ENCODE assay signal across 9 cellular contexts in the genomic region with DNA sequence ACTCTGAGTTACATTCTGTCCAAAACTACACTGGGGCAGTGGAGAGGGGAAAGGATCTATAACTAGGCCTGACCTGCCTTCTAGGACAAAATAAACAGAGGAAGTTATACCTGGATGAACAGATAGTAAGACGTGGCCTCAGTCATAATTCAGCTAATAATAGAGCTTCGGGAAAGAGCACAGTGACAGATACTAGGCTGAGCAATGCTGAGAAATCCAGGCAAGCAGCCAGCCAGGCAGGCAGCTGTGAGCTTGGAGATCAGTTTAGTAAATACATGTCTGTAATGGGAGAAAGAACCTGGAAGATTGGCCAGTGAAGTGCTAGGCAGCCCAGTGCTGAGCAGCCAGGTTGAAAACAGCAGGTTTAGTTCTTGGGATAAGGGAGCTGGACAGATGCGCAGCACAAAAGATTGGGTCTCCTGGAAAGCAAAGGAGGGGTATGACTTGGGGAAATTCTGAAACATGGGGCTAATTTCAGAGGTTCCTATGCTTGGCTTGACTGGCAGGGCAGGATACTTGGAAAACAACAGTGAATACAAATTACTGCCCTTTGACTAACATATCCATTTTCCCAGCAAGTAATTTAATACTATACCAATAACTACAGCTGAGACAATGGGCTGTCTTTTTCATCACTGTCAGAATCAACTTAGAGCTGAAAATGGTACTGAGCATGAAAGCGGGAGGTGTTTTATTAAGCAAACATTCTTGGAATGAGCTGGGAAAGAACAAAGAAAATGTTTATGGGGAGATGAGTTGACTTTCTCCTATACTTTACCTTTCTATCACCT.
DNase-seq lines count a peak whose midpoint lies in the region; ATAC-seq and TF ChIP-seq lines count a peak whose summit lies in the region.
"Had no signal": no experiment of that assay in that cellular context is flagged by ENCODE, and none has a peak within 500 bp of the region (broad histone marks: within the 10 kb centered on the region; RNA-seq: fewer than 3 reads in every experiment).

No MANE protein-coding gene starts in this region.

- peak overlapping the region; percentile 73 for H3K27ac ChIP-seq in C4-2B
- H3K27ac ChIP-seq in cingulate gyrus (ENCODE audit: low read depth, low read length), result peak overlapping the region; percentile 62
- peak overlapping the region; percentile 67 for H3K27ac ChIP-seq in muscle layer of colon (ENCODE audit: low read depth, low read length)
- H3K27ac ChIP-seq in OCI-LY7 (ENCODE audit: low read depth, low read length, poor library complexity, severe bottlenecking), result no peak overlapping the region

- H3K4me3 ChIP-seq in muscle layer of colon (ENCODE audit: low read depth in 1 of 2, low read length in 2 of 2), result no peak overlapping the region
- no peak overlapping the region for H3K4me3 ChIP-seq in OCI-LY7 (ENCODE audit: low read depth, low read length, poor library complexity, severe bottlenecking)

- no peak overlapping the region for H3K9ac ChIP-seq in muscle layer of colon (ENCODE audit: low read length)

- peaks cover 28% of the 10 kb centered on the region for H3K4me1 ChIP-seq in muscle layer of colon (ENCODE audit: insufficient read depth, low read length)
- H3K4me1 ChIP-seq in OCI-LY7 (ENCODE audit: insufficient read depth, low read length, poor library complexity, severe bottlenecking), result no peaks in the 10 kb centered on the region

- POLR2A ChIA-PET in OCI-LY7 (lab: Charles Lee), result no interaction called here

- no peaks in the 10 kb centered on the region for H3K9me3 ChIP-seq in muscle layer of colon (ENCODE audit: low read length)
- no peaks in the 10 kb centered on the region for H3K9me3 ChIP-seq in OCI-LY7 (ENCODE audit: low read length)

- no peaks in the 10 kb centered on the region for H3K9me2 ChIP-seq in OCI-LY7 (ENCODE audit: insufficient read depth, low read length)

- peak; percentile 66 for DNase-seq in NCI-H2107 (lab: John Stamatoyannopoulos, UW)
- DNase-seq in activated T-cell treated with anti-CD3 and anti-CD28 coated beads, Interleukin-2, amount 50 U/mL, for 1 hour, result no peak
- no peak for DNase-seq in OCI-LY7 (ENCODE audit: low spot score)
- DNase-seq: activated naive CD8-positive, alpha-beta T cell treated with anti-CD3 and anti-CD28 coated beads, Interleukin-2, amount 10 ng/mL, durations not matched to agents 7 days and 5 days had no signal

- no peak overlapping the region for H2AFZ ChIP-seq in OCI-LY7 (ENCODE audit: low read length)

- no peaks in the 10 kb centered on the region for H3K36me3 ChIP-seq in muscle layer of colon (ENCODE audit: insufficient read depth, low read length)
- H3K36me3 ChIP-seq in OCI-LY7 (ENCODE audit: insufficient read depth, low read length), result no peaks in the 10 kb centered on the region

- no peaks in the 10 kb centered on the region for H4K20me1 ChIP-seq in OCI-LY7 (ENCODE audit: insufficient read depth, low read length)

- intact Hi-C loops in OCI-LY7 (cut with micrococcal nuclease; ENCODE audit: unreplicated experiment), result no loop called here

- TF ChIP-seq CTCF in C4-2B (conservative IDR thresholded peaks at IDR 0.05), result no peak
- TF ChIP-seq CTCF in OCI-LY7 (conservative IDR thresholded peaks at IDR 0.05; ENCODE audit: low read length), result no peak

- ATAC-seq in GM18867 (IDR thresholded peaks at IDR 0.05; ENCODE audit: unreplicated experiment) (no peak), HG03457 (IDR thresholded peaks at IDR 0.05; ENCODE audit: unreplicated experiment) (no peak)

- H3K79me2 ChIP-seq in OCI-LY7 (ENCODE audit: insufficient read depth, low read depth, low read length), result no peaks in the 10 kb centered on the region

- CTCF ChIA-PET in OCI-LY7 (lab: Charles Lee; ENCODE audit: unreplicated experiment), result no interaction called here

- no peaks in the 10 kb centered on the region for H3K27me3 ChIP-seq in muscle layer of colon (ENCODE audit: control insufficient read depth in 1 of 2, insufficient read depth in 2 of 2, low read length in 2 of 2)

- BruUV-seq in OCI-LY7 (replicated peaks; lab: Mats Ljungman, UMichigan), result no TSS peak

- H3K4me2 ChIP-seq in OCI-LY7 (ENCODE audit: low read length), result no peak overlapping the region
